In the genomic region with DNA sequence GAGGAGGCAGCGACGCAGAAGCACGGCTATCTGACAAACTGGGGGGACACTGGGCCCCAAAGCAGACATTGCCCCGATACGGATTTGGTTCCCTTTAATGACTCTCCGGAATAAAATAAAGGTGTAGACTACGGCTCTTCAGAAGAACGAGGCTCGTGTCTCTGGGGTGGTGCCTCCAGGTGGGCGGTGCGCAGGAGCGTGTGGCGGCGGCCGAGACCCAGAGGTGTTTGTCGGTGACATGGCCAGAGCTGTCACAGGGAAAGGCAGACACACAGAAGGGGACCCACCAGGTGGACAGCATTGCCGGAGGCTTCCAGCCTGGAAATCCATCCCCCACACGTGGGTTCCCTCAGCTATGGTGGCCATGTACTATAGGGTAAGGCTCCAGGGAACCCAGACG, we compare ENCODE assay signal across 24 cellular contexts.
"Had no signal": no experiment of that assay in that cellular context is flagged by ENCODE, and none has a peak within 500 bp of the region (broad histone marks: within the 10 kb centered on the region; RNA-seq: fewer than 3 reads in every experiment).

No MANE protein-coding gene starts in this region.

- DNase-seq: islet precursor cell; left ventricle myocardium inferior; mesendoderm; naive B cell; natural killer cell; nephron progenitor cell; nucleus accumbens; pancreas; right lobe of liver; stimulated activated CD4-positive, alpha-beta T cell treated with anti-CD3 and anti-CD28 coated beads, Interleukin-1b, Interleukin-23, amount 100 ng/mL, for 48 hours; stimulated activated CD4-positive, alpha-beta T cell treated with anti-CD3 and anti-CD28 coated beads, Interleukin-2, amount 100 ng/mL, for 48 hours; stimulated activated CD4-positive, alpha-beta T cell treated with anti-CD3 and anti-CD28 coated beads, Interleukin-4, amount 100 ng/mL, for 4 hours; stimulated activated CD8-positive, alpha-beta memory T cell treated with anti-CD3 and anti-CD28 coated beads, Interleukin-4, amount 100 ng/mL, for 48 hours; stimulated activated naive CD4-positive, alpha-beta T cell treated with Interleukin-2 at 50 U/mL for 16 hours; stimulated activated naive CD8-positive, alpha-beta T cell treated with anti-CD3 and anti-CD28 coated beads, Interleukin-15, amount 100 ng/mL, for 72 hours; testis; thyroid gland; transverse colon had no signal

- H3K27me3 ChIP-seq: pancreas, right atrium auricular region, right lobe of liver, testis, thyroid gland, upper lobe of left lung, vagina had no signal

- H3K4me2 ChIP-seq: smooth muscle cell had no signal

- H3K9me3 ChIP-seq: left ventricle myocardium inferior, pancreas, right atrium auricular region, right lobe of liver, testis, thyroid gland, transverse colon, upper lobe of left lung, vagina had no signal

- FAIRE-seq: pancreas had no signal

- H3K36me3 ChIP-seq: left ventricle myocardium inferior, pancreas, right atrium auricular region, right lobe of liver, thyroid gland, transverse colon, upper lobe of left lung, vagina had no signal

- ATAC-seq: natural killer cell; pancreas; right lobe of liver; stimulated activated memory B cell treated with anti-CD40 and anti-IgM and Interleukin-4, amounts not matched to agents 10 μg/mL and 1 μg/mL and 100 μg/mL, for 72 hours; stimulated activated naive CD8-positive, alpha-beta T cell treated with anti-CD3 and anti-CD28 coated beads, Interleukin-15, amount 100 ng/mL, for 72 hours had no signal

- H3K4me1 ChIP-seq: left ventricle myocardium inferior, pancreas, right atrium auricular region, right lobe of liver, testis, transverse colon, upper lobe of left lung, vagina had no signal

- H3K27ac ChIP-seq: left ventricle myocardium inferior, pancreas, right atrium auricular region, right lobe of liver, testis, thyroid gland, transverse colon, upper lobe of left lung, vagina had no signal

- H3K4me3 ChIP-seq: left ventricle myocardium inferior, lung, pancreas, right atrium auricular region, right lobe of liver, smooth muscle cell, testis, thyroid gland, transverse colon, upper lobe of left lung, vagina had no signal
